ENCODE assay signal across 9 cellular contexts in genomic region chr1:235160965-235161684, GRCh38. TPM values are rescaled to one million over a fixed set of nuclear protein-coding genes. Genes with fewer than 3 reads are reported as not detected.
DNase-seq lines count a peak whose midpoint lies in the region; ATAC-seq, FAIRE-seq and TF ChIP-seq lines count a peak whose summit lies in the region.
"Had no signal": no experiment of that assay in that cellular context is flagged by ENCODE, and none has a peak within 500 bp of the region (broad histone marks: within the 10 kb centered on the region; RNA-seq: fewer than 3 reads in every experiment).

Gene RBM34 (minus strand): TSS chr1:235161250. CDS start chr1:235161226, 24 bp downstream.

- peak; percentile 87 for ATAC-seq in HG03064 (IDR thresholded peaks at IDR 0.05; ENCODE audit: low read depth, unreplicated experiment)
- ATAC-seq in K562: peak; percentile 97
- ATAC-seq in sciatic nerve: peak; percentile 99

- CTCF ChIA-PET in K562 (lab: Yijun Ruan, JAX; ENCODE audit: low intra/inter-chr PET ratio): interaction anchor here (1.2 kb wide), 1 partner anchor 256 kb away, joined by 4 read pairs; no protein-coding TSS in a partner anchor

- peak; percentile 7 for FAIRE-seq in TTC549 (lab: Jason Lieb, UNC)
- FAIRE-seq in K562 (lab: Jason Lieb, UNC): peak; percentile 84
- FAIRE-seq: G401.6 had no signal

- peaks cover 39% of the 10 kb centered on the region for H3K36me3 ChIP-seq in K562 (ENCODE audit: control insufficient read depth, insufficient read depth, low read length)

- BruUV-seq in K562 (replicated peaks; lab: Mats Ljungman, UMichigan): no TSS peak

- DNase-seq in A172 (ENCODE audit: low spot score): peak; percentile 87
- peak; percentile 86 for DNase-seq in NCI-H2107 treated with DMSO at 0.1 percent for 48 hours (lab: John Stamatoyannopoulos, UW; ENCODE audit: unreplicated experiment)
- DNase-seq in K562 (ENCODE audit: extremely low read depth in 1 of 4, low spot score in 3 of 4): peak; percentile 95 to 97 (median 96)
- DNase-seq in iPS DF 19.7 (ENCODE audit: low read depth, low spot score): peak; percentile 61
- DNase-seq in sciatic nerve (ENCODE audit: low spot score): peak; percentile 96

- POLR2A ChIA-PET in K562 (lab: Yijun Ruan, JAX): interaction anchor here (0.6 to 1.9 kb wide), 14 partner anchors 9 to 1831 kb away, joined by 3 to 21 read pairs (median 4); partner anchors contain the start of gene TOMM20

- no peaks in the 10 kb centered on the region; a peak in 1 of 5 replicates for H3K27me3 ChIP-seq in K562 (ENCODE audit: control insufficient read depth in 2 of 2, insufficient read depth in 2 of 2, low read length in 2 of 2)

- no peaks in the 10 kb centered on the region for H4K20me1 ChIP-seq in K562 (replicated peaks; ENCODE audit: control insufficient read depth, insufficient read depth, low read length)

- H3K4me3 ChIP-seq in K562: peak within 1 kb of the TSS; percentile 78

- peak within 1 kb of the TSS; percentile 92 for H3K27ac ChIP-seq in K562 (ENCODE audit: extremely low read depth, low read depth, low read length)

- TF ChIP-seq POLR2A in GM18526 (IDR thresholded peaks at IDR 0.05; ENCODE audit: extremely low read depth, insufficient read length): peak; percentile 98
- peak; percentile 99 for TF ChIP-seq POLR2A in K562 (conservative IDR thresholded peaks at IDR 0.05)

- peak; percentile 7; the same call in 1 of the 2 replicates for TF ChIP-seq EP300 in K562 (IDR thresholded peaks at IDR 0.05; ENCODE audit: low read length)

- peaks cover 54% of the 10 kb centered on the region for H3K79me2 ChIP-seq in K562 (ENCODE audit: control insufficient read depth, insufficient read depth, low read length)

- under 1% methylated on average over 50 of the region's 50 CpGs for WGBS in K562 (ENCODE audit: insufficient coverage, low coverage, missing lambda C conversion rate)

- TF ChIP-seq RAD21 in K562 (CRISPR knock-in tag; conservative IDR thresholded peaks at IDR 0.05 in 1 of 2, IDR thresholded peaks at IDR 0.05 in 1 of 2): peak in 1 of 2 experiments; percentile 23; a peak in 1 of 4 replicates

- in situ Hi-C loops in K562 (cut with MboI): no loop called here

- H2AFZ ChIP-seq in K562 (ENCODE audit: low read depth, low read length): peak within 1 kb of the TSS; percentile 98

- peak within 1 kb of the TSS; percentile 95 to 96 for H3K9ac ChIP-seq in K562 (ENCODE audit: insufficient read depth in 1 of 2, low read depth in 2 of 2, low read length in 2 of 2)

- peaks cover 7 to 9% of the 10 kb centered on the region in 2 experiments; a peak in 3 of 5 replicates for H3K4me1 ChIP-seq in K562 (replicated peaks in 1 of 2; ENCODE audit: control insufficient read depth in 2 of 2, insufficient read depth in 2 of 2, low read length in 2 of 2)

- peak in 2 of 3 experiments; percentile 30 to 52; a peak in 5 of 6 replicates for TF ChIP-seq CTCF in K562 (IDR thresholded peaks at IDR 0.05 in 2 of 3, conservative IDR thresholded peaks at IDR 0.05 in 1 of 3; ENCODE audit: insufficient read depth in 2 of 3, low read depth in 1 of 3, low read length in 3 of 3)

- no peaks in the 10 kb centered on the region for H3K9me3 ChIP-seq in K562 (replicated peaks; ENCODE audit: control insufficient read depth, insufficient read depth, low read depth, low read length)

- intact Hi-C loops in K562 (cut with micrococcal nuclease) (loop anchor here (1.0 to 2.0 kb wide), 3 partner anchors 32 to 167 kb away; partner anchors contain the start of genes ARID4B, GGPS1 and TOMM20), sciatic nerve (cut with DNase I) (no loop called here)

- H3K9me1 ChIP-seq in K562 (ENCODE audit: control insufficient read depth, insufficient read depth, low read length): no peaks in the 10 kb centered on the region

- H3K4me2 ChIP-seq in K562 (ENCODE audit: insufficient read depth, low read length): peak within 1 kb of the TSS; percentile 98

TF ChIP-seq in K562, 482 proteins besides CTCF, POLR2A, EP300 and RAD21 (continues in another document):
- peak; percentile 84 to 87 for TF ChIP-seq NRF1 (conservative IDR thresholded peaks at IDR 0.05 in 1 of 2, IDR thresholded peaks at IDR 0.05 in 1 of 2)
- TF ChIP-seq CHD4 (IDR thresholded peaks at IDR 0.05; ENCODE audit: insufficient read depth, insufficient replicate concordance, low read depth, low read length, poor library complexity, severe bottlenecking): no peak
- no peak for TF ChIP-seq MCM2 (IDR thresholded peaks at IDR 0.05; ENCODE audit: low read depth)
- peak; percentile 99 for TF ChIP-seq ELF4 (CRISPR knock-in tag; IDR thresholded peaks at IDR 0.05)
- TF ChIP-seq NCOA4 (IDR thresholded peaks at IDR 0.05; ENCODE audit: partially characterized antibody): peak; percentile 7
- TF ChIP-seq MED1 (CRISPR knock-in tag; IDR thresholded peaks at IDR 0.05; ENCODE audit: borderline replicate concordance): no peak
- TF ChIP-seq RBM39 (optimal IDR thresholded peaks at IDR 0.05; ENCODE audit: low read depth, low read length): no peak
- peak; percentile 33; the same call in 1 of the 2 replicates for TF ChIP-seq ZC3H8 (IDR thresholded peaks at IDR 0.05)
- 0 out of 2 replicates have a peak, but pooled peaks have one; percentile 58 for TF ChIP-seq ZNF655 (CRISPR knock-in tag; IDR thresholded peaks at IDR 0.05)
- TF ChIP-seq ZC3H4 (CRISPR knock-in tag; IDR thresholded peaks at IDR 0.05; ENCODE audit: borderline replicate concordance): no peak
- no peak for TF ChIP-seq MBD1 (CRISPR knock-in tag; IDR thresholded peaks at IDR 0.05)
- TF ChIP-seq DNMT1 (IDR thresholded peaks at IDR 0.05): no peak
- no peak for TF ChIP-seq SNRNP70 (optimal IDR thresholded peaks at IDR 0.05; ENCODE audit: low read depth, low read length)
- peak; percentile 43; the same call in 1 of the 2 replicates for TF ChIP-seq NCOR1 (IDR thresholded peaks at IDR 0.05)
- no peak for TF ChIP-seq ZNF146 (CRISPR knock-in tag; IDR thresholded peaks at IDR 0.05; ENCODE audit: unreplicated experiment)
- TF ChIP-seq RBM17 (IDR thresholded peaks at IDR 0.05; ENCODE audit: borderline replicate concordance, low read depth, low read length): no peak
- no peak for TF ChIP-seq RBM25 (IDR thresholded peaks at IDR 0.05; ENCODE audit: low read depth, low read length, severe bottlenecking)
- TF ChIP-seq KAT8 (IDR thresholded peaks at IDR 0.05; ENCODE audit: low read depth): no peak; the same call in 1 of the 2 replicates
- peak; percentile 72; the same call in 1 of the 2 replicates for TF ChIP-seq TCF15 (CRISPR knock-in tag; IDR thresholded peaks at IDR 0.05)

RNA-seq across cellular contexts. Expression of gene RBM34, which starts in this region (rescaled TPM):
- 131 and 170 TPM in 2 replicates for total RNA-seq in A172 (2014; rRNA removed; shearing (Covaris generic))
- 85.0 and 159 TPM in 2 replicates for total RNA-seq in K562 (2011; cell fraction: chromatin; rRNA removed; ENCODE audit: low replicate concordance)
- total RNA-seq in K562 (2011; cell fraction: nucleolus; rRNA removed): 54.9 and 55.4 TPM in 2 replicates
- 63.6 and 66.9 TPM in 2 replicates for total RNA-seq in K562 (2011; cell fraction: nucleoplasm; rRNA removed)
- total RNA-seq in K562 (2014; rRNA removed) (96.6 and 98.2 TPM in 2 replicates), K562 (2014; rRNA removed; fragmentation: Illumina TruSeq; extraction: Trizol) (135 and 160 TPM in 2 replicates), K562 (2015; rRNA removed; fragmentation: Illumina TruSeq; extraction: Trizol) (154 and 162 TPM in 2 replicates), K562 (2021) (116 and 118 TPM in 2 replicates), sciatic nerve (63.7 TPM)
- polyA plus RNA-seq in K562 (2011; rRNA removed) (57.7 and 64.0 TPM in 2 replicates), K562 (2014; fragmentation: Illumina TruSeq; extraction: Trizol) (145 and 178 TPM in 2 replicates), K562 (2014; fragmentation: Nextera tagmentation; extraction: Ambion mirVana) (100 to 1,000 TPM; 116 to 141 TPM), K562 (2014; rRNA removed) (99.9 and 124 TPM in 2 replicates)
- 24.3 and 29.9 TPM in 2 replicates for polyA plus RNA-seq in K562 (2011; cell fraction: cytosol; rRNA removed)
- polyA plus RNA-seq in K562 (2011; cell fraction: nucleus; rRNA removed): 26.5 and 31.5 TPM in 2 replicates
- polyA plus RNA-seq in K562 (2012): 146 and 159 TPM in 2 replicates
- 26.5 and 35.5 TPM in 2 replicates for polyA minus RNA-seq in K562 (2011; rRNA and poly(A)+ RNA removed)
- polyA minus RNA-seq in K562 (2011; cell fraction: cytosol; rRNA and poly(A)+ RNA removed): 15.4 and 17.8 TPM in 2 replicates
- 34.7 and 56.6 TPM in 2 replicates for polyA minus RNA-seq in K562 (2011; cell fraction: nucleus; rRNA and poly(A)+ RNA removed)

Comparison
In these comparisons a context has a peak if more than half of its experiments do, and no peak if none do; other contexts are left out.
1. Peak in every context shown above with its lines: DNase-seq, ATAC-seq, H3K4me3 ChIP-seq and H3K27ac ChIP-seq.